Comparison of ENCODE assay signal across 1 cellular context in the genomic region with DNA sequence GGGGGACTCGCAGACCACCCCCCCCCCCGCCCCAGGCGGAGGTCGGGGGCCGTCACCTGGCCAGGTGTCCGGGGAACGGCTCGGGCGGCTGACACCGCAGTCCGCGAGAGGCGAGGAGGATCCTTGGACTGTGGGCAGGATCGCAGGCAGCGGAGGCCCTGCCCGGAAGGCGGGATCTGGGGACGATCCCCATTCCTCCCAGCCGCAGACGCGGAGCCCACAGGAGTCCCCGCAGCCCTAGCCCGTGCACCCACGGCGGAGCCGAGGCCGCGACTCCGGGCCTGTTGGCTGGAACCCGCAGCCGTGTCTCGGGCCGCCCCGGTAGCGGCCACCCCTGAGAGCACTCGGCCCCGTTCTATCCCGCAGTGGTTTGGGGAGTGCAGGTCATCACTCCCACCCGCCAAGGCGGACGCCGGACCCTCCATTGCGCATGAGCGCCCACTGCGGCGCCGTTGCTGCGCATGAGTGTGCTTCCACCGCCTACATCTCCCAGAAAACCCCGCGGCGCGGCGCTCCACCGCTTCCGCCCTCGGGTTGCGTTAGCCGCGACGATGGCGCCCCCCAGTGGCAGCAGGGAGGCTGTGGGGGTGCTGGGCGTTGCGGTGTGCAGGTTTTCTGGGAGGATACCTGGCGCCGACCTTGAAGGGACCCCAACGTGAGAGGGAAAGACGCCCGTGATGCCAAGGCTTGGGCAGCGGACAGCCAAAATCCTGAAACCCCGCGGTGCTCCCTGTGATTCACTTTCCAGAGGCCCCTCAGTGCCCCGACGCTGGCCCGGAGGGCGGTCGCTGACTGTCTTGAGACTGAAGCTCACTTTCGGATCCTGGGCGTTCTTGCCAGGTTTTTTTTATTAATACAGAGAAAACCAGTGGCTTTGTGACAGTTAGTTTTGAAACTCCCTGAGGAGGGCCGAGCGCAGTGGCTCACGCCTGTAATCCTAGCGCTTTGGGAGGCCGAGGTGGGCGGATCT.
TF ChIP-seq lines count a peak whose summit lies in the region.

No MANE protein-coding gene starts in this region.

TF ChIP-seq in K562, 482 proteins besides CTCF, POLR2A, EP300 and RAD21 (continued from another document and continues in another):
- TF ChIP-seq, protein P1, sequence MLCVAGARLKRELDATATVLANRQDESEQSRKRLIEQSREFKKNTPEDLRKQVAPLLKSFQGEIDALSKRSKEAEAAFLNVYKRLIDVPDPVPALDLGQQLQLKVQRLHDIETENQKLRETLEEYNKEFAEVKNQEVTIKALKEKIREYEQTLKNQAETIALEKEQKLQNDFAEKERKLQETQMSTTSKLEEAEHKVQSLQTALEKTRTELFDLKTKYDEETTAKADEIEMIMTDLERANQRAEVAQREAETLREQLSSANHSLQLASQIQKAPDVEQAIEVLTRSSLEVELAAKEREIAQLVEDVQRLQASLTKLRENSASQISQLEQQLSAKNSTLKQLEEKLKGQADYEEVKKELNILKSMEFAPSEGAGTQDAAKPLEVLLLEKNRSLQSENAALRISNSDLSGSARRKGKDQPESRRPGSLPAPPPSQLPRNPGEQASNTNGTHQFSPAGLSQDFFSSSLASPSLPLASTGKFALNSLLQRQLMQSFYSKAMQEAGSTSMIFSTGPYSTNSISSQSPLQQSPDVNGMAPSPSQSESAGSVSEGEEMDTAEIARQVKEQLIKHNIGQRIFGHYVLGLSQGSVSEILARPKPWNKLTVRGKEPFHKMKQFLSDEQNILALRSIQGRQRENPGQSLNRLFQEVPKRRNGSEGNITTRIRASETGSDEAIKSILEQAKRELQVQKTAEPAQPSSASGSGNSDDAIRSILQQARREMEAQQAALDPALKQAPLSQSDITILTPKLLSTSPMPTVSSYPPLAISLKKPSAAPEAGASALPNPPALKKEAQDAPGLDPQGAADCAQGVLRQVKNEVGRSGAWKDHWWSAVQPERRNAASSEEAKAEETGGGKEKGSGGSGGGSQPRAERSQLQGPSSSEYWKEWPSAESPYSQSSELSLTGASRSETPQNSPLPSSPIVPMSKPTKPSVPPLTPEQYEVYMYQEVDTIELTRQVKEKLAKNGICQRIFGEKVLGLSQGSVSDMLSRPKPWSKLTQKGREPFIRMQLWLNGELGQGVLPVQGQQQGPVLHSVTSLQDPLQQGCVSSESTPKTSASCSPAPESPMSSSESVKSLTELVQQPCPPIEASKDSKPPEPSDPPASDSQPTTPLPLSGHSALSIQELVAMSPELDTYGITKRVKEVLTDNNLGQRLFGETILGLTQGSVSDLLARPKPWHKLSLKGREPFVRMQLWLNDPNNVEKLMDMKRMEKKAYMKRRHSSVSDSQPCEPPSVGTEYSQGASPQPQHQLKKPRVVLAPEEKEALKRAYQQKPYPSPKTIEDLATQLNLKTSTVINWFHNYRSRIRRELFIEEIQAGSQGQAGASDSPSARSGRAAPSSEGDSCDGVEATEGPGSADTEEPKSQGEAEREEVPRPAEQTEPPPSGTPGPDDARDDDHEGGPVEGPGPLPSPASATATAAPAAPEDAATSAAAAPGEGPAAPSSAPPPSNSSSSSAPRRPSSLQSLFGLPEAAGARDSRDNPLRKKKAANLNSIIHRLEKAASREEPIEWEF (CRISPR knock-in tag; IDR thresholded peaks at IDR 0.05): no peak
- TF ChIP-seq, protein P2, sequence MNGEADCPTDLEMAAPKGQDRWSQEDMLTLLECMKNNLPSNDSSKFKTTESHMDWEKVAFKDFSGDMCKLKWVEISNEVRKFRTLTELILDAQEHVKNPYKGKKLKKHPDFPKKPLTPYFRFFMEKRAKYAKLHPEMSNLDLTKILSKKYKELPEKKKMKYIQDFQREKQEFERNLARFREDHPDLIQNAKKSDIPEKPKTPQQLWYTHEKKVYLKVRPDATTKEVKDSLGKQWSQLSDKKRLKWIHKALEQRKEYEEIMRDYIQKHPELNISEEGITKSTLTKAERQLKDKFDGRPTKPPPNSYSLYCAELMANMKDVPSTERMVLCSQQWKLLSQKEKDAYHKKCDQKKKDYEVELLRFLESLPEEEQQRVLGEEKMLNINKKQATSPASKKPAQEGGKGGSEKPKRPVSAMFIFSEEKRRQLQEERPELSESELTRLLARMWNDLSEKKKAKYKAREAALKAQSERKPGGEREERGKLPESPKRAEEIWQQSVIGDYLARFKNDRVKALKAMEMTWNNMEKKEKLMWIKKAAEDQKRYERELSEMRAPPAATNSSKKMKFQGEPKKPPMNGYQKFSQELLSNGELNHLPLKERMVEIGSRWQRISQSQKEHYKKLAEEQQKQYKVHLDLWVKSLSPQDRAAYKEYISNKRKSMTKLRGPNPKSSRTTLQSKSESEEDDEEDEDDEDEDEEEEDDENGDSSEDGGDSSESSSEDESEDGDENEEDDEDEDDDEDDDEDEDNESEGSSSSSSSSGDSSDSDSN (IDR thresholded peaks at IDR 0.05; ENCODE audit: borderline replicate concordance in 1 of 2, low read depth in 2 of 2, low read length in 2 of 2): no peak
- TF ChIP-seq ZNF263 (CRISPR knock-in tag; IDR thresholded peaks at IDR 0.05; ENCODE audit: borderline replicate concordance) (0 out of 2 replicates have a peak, but pooled peaks have one; percentile 3), ZNF717 (CRISPR knock-in tag; IDR thresholded peaks at IDR 0.05) (no peak), ZNF830 (CRISPR knock-in tag; IDR thresholded peaks at IDR 0.05) (no peak), RBM17 (IDR thresholded peaks at IDR 0.05; ENCODE audit: borderline replicate concordance, low read depth, low read length) (no peak), MAFG (tag; conservative IDR thresholded peaks at IDR 0.05) (no peak), CHCHD3 (CRISPR knock-in tag; IDR thresholded peaks at IDR 0.05) (no peak), SAFB (IDR thresholded peaks at IDR 0.05; ENCODE audit: borderline replicate concordance, low read depth, low read length) (no peak), ZKSCAN1 (IDR thresholded peaks at IDR 0.05; ENCODE audit: low read depth, low read length) (0 out of 2 replicates have a peak, but pooled peaks have one; percentile 4), CAMTA2 (CRISPR knock-in tag; conservative IDR thresholded peaks at IDR 0.05) (no peak), FOXK1 (CRISPR knock-in tag; IDR thresholded peaks at IDR 0.05; ENCODE audit: borderline replicate concordance) (no peak), ZNF12 (CRISPR knock-in tag; IDR thresholded peaks at IDR 0.05) (no peak), KLF16 (IDR thresholded peaks at IDR 0.05) (no peak), BRF1 (IDR thresholded peaks at IDR 0.05; ENCODE audit: borderline replicate concordance, extremely low read depth, insufficient read length) (no peak), BCL6 (CRISPR knock-in tag; IDR thresholded peaks at IDR 0.05) (no peak), NR2C1 (IDR thresholded peaks at IDR 0.05) (no peak), NR2C1 (tag; IDR thresholded peaks at IDR 0.05) (no peak)
- TF ChIP-seq, protein P3, sequence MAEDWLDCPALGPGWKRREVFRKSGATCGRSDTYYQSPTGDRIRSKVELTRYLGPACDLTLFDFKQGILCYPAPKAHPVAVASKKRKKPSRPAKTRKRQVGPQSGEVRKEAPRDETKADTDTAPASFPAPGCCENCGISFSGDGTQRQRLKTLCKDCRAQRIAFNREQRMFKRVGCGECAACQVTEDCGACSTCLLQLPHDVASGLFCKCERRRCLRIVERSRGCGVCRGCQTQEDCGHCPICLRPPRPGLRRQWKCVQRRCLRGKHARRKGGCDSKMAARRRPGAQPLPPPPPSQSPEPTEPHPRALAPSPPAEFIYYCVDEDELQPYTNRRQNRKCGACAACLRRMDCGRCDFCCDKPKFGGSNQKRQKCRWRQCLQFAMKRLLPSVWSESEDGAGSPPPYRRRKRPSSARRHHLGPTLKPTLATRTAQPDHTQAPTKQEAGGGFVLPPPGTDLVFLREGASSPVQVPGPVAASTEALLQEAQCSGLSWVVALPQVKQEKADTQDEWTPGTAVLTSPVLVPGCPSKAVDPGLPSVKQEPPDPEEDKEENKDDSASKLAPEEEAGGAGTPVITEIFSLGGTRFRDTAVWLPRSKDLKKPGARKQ (CRISPR knock-in tag; IDR thresholded peaks at IDR 0.05): no peak
- TF ChIP-seq, protein P4, sequence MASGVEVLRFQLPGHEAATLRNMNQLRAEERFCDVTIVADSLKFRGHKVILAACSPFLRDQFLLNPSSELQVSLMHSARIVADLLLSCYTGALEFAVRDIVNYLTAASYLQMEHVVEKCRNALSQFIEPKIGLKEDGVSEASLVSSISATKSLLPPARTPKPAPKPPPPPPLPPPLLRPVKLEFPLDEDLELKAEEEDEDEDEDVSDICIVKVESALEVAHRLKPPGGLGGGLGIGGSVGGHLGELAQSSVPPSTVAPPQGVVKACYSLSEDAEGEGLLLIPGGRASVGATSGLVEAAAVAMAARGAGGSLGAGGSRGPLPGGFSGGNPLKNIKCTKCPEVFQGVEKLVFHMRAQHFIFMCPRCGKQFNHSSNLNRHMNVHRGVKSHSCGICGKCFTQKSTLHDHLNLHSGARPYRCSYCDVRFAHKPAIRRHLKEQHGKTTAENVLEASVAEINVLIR (CRISPR knock-in tag; IDR thresholded peaks at IDR 0.05): no peak
- TF ChIP-seq, protein P5, sequence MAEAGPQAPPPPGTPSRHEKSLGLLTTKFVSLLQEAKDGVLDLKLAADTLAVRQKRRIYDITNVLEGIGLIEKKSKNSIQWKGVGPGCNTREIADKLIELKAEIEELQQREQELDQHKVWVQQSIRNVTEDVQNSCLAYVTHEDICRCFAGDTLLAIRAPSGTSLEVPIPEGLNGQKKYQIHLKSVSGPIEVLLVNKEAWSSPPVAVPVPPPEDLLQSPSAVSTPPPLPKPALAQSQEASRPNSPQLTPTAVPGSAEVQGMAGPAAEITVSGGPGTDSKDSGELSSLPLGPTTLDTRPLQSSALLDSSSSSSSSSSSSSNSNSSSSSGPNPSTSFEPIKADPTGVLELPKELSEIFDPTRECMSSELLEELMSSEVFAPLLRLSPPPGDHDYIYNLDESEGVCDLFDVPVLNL (CRISPR knock-in tag; IDR thresholded peaks at IDR 0.05; ENCODE audit: low read depth): no peak
- TF ChIP-seq, protein P6, sequence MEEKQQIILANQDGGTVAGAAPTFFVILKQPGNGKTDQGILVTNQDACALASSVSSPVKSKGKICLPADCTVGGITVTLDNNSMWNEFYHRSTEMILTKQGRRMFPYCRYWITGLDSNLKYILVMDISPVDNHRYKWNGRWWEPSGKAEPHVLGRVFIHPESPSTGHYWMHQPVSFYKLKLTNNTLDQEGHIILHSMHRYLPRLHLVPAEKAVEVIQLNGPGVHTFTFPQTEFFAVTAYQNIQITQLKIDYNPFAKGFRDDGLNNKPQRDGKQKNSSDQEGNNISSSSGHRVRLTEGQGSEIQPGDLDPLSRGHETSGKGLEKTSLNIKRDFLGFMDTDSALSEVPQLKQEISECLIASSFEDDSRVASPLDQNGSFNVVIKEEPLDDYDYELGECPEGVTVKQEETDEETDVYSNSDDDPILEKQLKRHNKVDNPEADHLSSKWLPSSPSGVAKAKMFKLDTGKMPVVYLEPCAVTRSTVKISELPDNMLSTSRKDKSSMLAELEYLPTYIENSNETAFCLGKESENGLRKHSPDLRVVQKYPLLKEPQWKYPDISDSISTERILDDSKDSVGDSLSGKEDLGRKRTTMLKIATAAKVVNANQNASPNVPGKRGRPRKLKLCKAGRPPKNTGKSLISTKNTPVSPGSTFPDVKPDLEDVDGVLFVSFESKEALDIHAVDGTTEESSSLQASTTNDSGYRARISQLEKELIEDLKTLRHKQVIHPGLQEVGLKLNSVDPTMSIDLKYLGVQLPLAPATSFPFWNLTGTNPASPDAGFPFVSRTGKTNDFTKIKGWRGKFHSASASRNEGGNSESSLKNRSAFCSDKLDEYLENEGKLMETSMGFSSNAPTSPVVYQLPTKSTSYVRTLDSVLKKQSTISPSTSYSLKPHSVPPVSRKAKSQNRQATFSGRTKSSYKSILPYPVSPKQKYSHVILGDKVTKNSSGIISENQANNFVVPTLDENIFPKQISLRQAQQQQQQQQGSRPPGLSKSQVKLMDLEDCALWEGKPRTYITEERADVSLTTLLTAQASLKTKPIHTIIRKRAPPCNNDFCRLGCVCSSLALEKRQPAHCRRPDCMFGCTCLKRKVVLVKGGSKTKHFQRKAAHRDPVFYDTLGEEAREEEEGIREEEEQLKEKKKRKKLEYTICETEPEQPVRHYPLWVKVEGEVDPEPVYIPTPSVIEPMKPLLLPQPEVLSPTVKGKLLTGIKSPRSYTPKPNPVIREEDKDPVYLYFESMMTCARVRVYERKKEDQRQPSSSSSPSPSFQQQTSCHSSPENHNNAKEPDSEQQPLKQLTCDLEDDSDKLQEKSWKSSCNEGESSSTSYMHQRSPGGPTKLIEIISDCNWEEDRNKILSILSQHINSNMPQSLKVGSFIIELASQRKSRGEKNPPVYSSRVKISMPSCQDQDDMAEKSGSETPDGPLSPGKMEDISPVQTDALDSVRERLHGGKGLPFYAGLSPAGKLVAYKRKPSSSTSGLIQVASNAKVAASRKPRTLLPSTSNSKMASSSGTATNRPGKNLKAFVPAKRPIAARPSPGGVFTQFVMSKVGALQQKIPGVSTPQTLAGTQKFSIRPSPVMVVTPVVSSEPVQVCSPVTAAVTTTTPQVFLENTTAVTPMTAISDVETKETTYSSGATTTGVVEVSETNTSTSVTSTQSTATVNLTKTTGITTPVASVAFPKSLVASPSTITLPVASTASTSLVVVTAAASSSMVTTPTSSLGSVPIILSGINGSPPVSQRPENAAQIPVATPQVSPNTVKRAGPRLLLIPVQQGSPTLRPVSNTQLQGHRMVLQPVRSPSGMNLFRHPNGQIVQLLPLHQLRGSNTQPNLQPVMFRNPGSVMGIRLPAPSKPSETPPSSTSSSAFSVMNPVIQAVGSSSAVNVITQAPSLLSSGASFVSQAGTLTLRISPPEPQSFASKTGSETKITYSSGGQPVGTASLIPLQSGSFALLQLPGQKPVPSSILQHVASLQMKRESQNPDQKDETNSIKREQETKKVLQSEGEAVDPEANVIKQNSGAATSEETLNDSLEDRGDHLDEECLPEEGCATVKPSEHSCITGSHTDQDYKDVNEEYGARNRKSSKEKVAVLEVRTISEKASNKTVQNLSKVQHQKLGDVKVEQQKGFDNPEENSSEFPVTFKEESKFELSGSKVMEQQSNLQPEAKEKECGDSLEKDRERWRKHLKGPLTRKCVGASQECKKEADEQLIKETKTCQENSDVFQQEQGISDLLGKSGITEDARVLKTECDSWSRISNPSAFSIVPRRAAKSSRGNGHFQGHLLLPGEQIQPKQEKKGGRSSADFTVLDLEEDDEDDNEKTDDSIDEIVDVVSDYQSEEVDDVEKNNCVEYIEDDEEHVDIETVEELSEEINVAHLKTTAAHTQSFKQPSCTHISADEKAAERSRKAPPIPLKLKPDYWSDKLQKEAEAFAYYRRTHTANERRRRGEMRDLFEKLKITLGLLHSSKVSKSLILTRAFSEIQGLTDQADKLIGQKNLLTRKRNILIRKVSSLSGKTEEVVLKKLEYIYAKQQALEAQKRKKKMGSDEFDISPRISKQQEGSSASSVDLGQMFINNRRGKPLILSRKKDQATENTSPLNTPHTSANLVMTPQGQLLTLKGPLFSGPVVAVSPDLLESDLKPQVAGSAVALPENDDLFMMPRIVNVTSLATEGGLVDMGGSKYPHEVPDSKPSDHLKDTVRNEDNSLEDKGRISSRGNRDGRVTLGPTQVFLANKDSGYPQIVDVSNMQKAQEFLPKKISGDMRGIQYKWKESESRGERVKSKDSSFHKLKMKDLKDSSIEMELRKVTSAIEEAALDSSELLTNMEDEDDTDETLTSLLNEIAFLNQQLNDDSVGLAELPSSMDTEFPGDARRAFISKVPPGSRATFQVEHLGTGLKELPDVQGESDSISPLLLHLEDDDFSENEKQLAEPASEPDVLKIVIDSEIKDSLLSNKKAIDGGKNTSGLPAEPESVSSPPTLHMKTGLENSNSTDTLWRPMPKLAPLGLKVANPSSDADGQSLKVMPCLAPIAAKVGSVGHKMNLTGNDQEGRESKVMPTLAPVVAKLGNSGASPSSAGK (IDR thresholded peaks at IDR 0.05): no peak
- TF ChIP-seq, protein P7, sequence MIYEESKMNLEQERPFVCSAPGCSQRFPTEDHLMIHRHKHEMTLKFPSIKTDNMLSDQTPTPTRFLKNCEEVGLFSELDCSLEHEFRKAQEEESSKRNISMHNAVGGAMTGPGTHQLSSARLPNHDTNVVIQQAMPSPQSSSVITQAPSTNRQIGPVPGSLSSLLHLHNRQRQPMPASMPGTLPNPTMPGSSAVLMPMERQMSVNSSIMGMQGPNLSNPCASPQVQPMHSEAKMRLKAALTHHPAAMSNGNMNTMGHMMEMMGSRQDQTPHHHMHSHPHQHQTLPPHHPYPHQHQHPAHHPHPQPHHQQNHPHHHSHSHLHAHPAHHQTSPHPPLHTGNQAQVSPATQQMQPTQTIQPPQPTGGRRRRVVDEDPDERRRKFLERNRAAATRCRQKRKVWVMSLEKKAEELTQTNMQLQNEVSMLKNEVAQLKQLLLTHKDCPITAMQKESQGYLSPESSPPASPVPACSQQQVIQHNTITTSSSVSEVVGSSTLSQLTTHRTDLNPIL (CRISPR knock-in tag; IDR thresholded peaks at IDR 0.05): no peak
